ENCODE assay signal across 19 cellular contexts in genomic region chr7:133486-133885, GRCh38. TPM values are rescaled to one million over a fixed set of nuclear protein-coding genes. Genes with fewer than 3 reads are reported as not detected.
A peak's percentile ranks its signal among the peaks of the same experiment; 100 is the strongest.
DNase-seq lines count a peak whose midpoint lies in the region; ATAC-seq and TF ChIP-seq lines count a peak whose summit lies in the region.
"Had no signal": no experiment of that assay in that cellular context is flagged by ENCODE, and none has a peak within 500 bp of the region (broad histone marks: within the 10 kb centered on the region; RNA-seq: fewer than 3 reads in every experiment).

No MANE protein-coding gene starts in this region.

- in situ Hi-C loops in GM23248 (cut with MboI), result no loop called here

- H4K20me1 ChIP-seq in GM23248 (ENCODE audit: insufficient read depth), result no peaks in the 10 kb centered on the region
- H4K20me1 ChIP-seq: BLaER1 had no signal

- H3K4me3 ChIP-seq in GM23248, result no peak overlapping the region
- no peak overlapping the region for H3K4me3 ChIP-seq in NB4 (ENCODE audit: low read depth, low read length)
- H3K4me3 ChIP-seq: BLaER1, MG63, SJSA1 had no signal

- peaks cover 16% of the 10 kb centered on the region for H3K4me1 ChIP-seq in GM23248 (ENCODE audit: insufficient read depth)

- H3K36me3 ChIP-seq in GM23248 (ENCODE audit: low read depth), result no peaks in the 10 kb centered on the region
- H3K36me3 ChIP-seq: BLaER1, MG63, SJSA1 had no signal

- 61 to 63% methylated on average over 8 to 11 of the region's 11 CpGs for WGBS in GM23248 (ENCODE audit: low coverage in 1 of 2, low lambda C conversion rate in 2 of 2, missing lambda C conversion rate in 2 of 2), 2 experiments

- no peak overlapping the region for H3K4me2 ChIP-seq in GM23248 (ENCODE audit: unreplicated experiment)
- H3K4me2 ChIP-seq: BLaER1 had no signal

- DNase-seq in GM23248 (peak; percentile 13), NB4 (ENCODE audit: low read depth) (peak; percentile 42), ecto neural progenitor cell (ENCODE audit: low spot score) (peak; percentile 32), mesenteric fat pad (ENCODE audit: low spot score) (peak; percentile 57), NCI-H2227 treated with DMSO at 0.1 percent for 48 hours (lab: John Stamatoyannopoulos, UW) (no peak), NCI-H82 (lab: John Stamatoyannopoulos, UW) (no peak), Right ventricle myocardium superior (no peak)
- DNase-seq: Calu3; CD8-positive, alpha-beta T cell; DMS79; Kasumi-1; MG63; NCI-H187; NCI-H2107; NCI-H226; NCI-H524 had no signal

- no peaks in the 10 kb centered on the region for H3K9me2 ChIP-seq in GM23248 (ENCODE audit: insufficient read depth)

- no peak overlapping the region for H2AFZ ChIP-seq in GM23248

- intact Hi-C loops in Right ventricle myocardium superior (cut with DNase I), result no loop called here

- H3K27me3 ChIP-seq in GM23248 (replicated peaks; ENCODE audit: insufficient read depth), result no peaks in the 10 kb centered on the region
- H3K27me3 ChIP-seq: BLaER1, MG63, SJSA1 had no signal

- ATAC-seq in Right ventricle myocardium superior (ENCODE audit: poor library complexity), result no peak
- ATAC-seq: CD8-positive, alpha-beta T cell; Panc1 had no signal

- no peak for TF ChIP-seq CTCF in NB4 (IDR thresholded peaks at IDR 0.05; ENCODE audit: low read depth, low read length)

- H3K9ac ChIP-seq in GM23248, result no peak overlapping the region
- H3K9ac ChIP-seq: BLaER1 had no signal

- H3K27ac ChIP-seq in GM23248, result no peak overlapping the region
- H3K27ac ChIP-seq: BLaER1, SJSA1 had no signal

- H3K79me2 ChIP-seq in GM23248 (ENCODE audit: insufficient read depth), result no peaks in the 10 kb centered on the region

- peaks cover 6% of the 10 kb centered on the region; the same call in 1 of the 2 replicates for H3F3A ChIP-seq in GM23248 (ENCODE audit: insufficient read depth)

- no peaks in the 10 kb centered on the region for H3K9me3 ChIP-seq in GM23248 (ENCODE audit: low read depth)
- H3K9me3 ChIP-seq: BLaER1, MG63, SJSA1 had no signal

- TF ChIP-seq POLR2A in NB4 (IDR thresholded peaks at IDR 0.05; ENCODE audit: extremely low read depth, insufficient read length), result no peak

RNA-seq across cellular contexts. Expression of gene FAM20C, which starts 58.9 kb away (rescaled TPM):
- 63.8 and 64.1 TPM in 2 replicates for total RNA-seq in GM23248 (2014; rRNA removed; shearing (Covaris generic))
- 13.5 and 13.8 TPM in 2 replicates for polyA plus RNA-seq in GM23248 (2016; fragmentation: Nextera tagmentation; extraction: Ambion mirVana)
- total RNA-seq in mesenteric fat pad (121 TPM), Right ventricle myocardium superior (23.4 TPM)

Comparison
In these comparisons a context has a peak if more than half of its experiments do, and no peak if none do; other contexts are left out.
1. DNase-seq: peak in GM23248 (single experiment), NB4 (single experiment), ecto neural progenitor cell (single experiment) and mesenteric fat pad (single experiment); none in NCI-H2227 treated with DMSO at 0.1 percent for 48 hours (single experiment), NCI-H82 (single experiment) and Right ventricle myocardium superior (single experiment).